In the genomic region with DNA sequence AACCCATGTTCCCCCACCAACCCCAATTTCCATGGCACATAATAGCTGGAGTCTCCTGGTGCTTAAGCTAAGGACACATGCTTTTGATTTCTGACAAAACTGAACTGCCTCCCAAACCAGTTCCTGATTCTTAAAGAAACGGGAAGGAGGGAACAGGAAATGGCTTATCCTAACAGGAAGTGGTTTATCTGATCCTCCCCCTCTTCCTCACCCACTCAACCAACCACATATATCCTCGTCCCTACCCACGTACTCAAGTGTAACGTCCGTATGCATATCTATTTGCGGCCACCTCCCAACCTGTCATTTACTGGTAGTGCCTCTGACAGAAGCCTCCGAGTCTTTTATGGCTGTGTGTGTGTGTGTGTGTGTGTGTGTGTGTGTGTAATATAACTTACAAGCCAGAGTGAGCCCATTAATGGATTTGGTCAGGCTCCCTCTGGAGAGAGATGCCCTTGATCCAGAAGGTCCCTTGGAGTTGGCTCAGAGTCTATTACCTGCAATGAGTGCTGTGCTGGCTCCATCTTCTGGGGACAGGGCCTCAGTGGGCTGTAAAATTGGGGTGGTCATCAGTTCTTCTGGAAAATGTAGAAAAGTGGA, we compare ENCODE assay signal across 1 cellular context.
A peak's percentile ranks its signal among the peaks of the same experiment; 100 is the strongest.
TF ChIP-seq lines count a peak whose summit lies in the region.

No MANE protein-coding gene starts in this region.

TF ChIP-seq in K562, 482 proteins besides CTCF, POLR2A, EP300 and RAD21 (continued from another document):
- TF ChIP-seq ATF6 (CRISPR knock-in tag; IDR thresholded peaks at IDR 0.05), result no peak
- no peak for TF ChIP-seq PHB2 (IDR thresholded peaks at IDR 0.05; ENCODE audit: low read depth)
- peak; percentile 97 for TF ChIP-seq ELF4 (CRISPR knock-in tag; IDR thresholded peaks at IDR 0.05)
- TF ChIP-seq EP400 (IDR thresholded peaks at IDR 0.05), result peak; percentile 72
- TF ChIP-seq, protein P1, sequence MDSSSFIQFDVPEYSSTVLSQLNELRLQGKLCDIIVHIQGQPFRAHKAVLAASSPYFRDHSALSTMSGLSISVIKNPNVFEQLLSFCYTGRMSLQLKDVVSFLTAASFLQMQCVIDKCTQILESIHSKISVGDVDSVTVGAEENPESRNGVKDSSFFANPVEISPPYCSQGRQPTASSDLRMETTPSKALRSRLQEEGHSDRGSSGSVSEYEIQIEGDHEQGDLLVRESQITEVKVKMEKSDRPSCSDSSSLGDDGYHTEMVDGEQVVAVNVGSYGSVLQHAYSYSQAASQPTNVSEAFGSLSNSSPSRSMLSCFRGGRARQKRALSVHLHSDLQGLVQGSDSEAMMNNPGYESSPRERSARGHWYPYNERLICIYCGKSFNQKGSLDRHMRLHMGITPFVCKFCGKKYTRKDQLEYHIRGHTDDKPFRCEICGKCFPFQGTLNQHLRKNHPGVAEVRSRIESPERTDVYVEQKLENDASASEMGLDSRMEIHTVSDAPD (CRISPR knock-in tag; IDR thresholded peaks at IDR 0.05), result no peak
- TF ChIP-seq GTF2A2 (tag; IDR thresholded peaks at IDR 0.05), result no peak
- TF ChIP-seq TEAD1 (CRISPR knock-in tag; IDR thresholded peaks at IDR 0.05), result peak in 1 of 2 experiments; percentile 66; a peak in 1 of 4 replicates
- TF ChIP-seq PML (IDR thresholded peaks at IDR 0.05; ENCODE audit: low read length), result peak; percentile 40; the same call in 1 of the 2 replicates
- peak; percentile 96 for TF ChIP-seq OTX1 (CRISPR knock-in tag; IDR thresholded peaks at IDR 0.05)
- no peak for TF ChIP-seq ZNF253 (CRISPR knock-in tag; conservative IDR thresholded peaks at IDR 0.05)
- TF ChIP-seq ATF7 (IDR thresholded peaks at IDR 0.05), result peak; percentile 41; the same call in 1 of the 2 replicates
- 0 out of 2 replicates have a peak, but pooled peaks have one; percentile 67 for TF ChIP-seq NR2F6 (CRISPR knock-in tag; IDR thresholded peaks at IDR 0.05)
- peak; percentile 36 for TF ChIP-seq TAF1 (IDR thresholded peaks at IDR 0.05; ENCODE audit: control insufficient read depth, extremely low read depth, insufficient read depth, low read length, severe bottlenecking)
